19 cellular contexts compared by ENCODE assay signal in the genomic region with DNA sequence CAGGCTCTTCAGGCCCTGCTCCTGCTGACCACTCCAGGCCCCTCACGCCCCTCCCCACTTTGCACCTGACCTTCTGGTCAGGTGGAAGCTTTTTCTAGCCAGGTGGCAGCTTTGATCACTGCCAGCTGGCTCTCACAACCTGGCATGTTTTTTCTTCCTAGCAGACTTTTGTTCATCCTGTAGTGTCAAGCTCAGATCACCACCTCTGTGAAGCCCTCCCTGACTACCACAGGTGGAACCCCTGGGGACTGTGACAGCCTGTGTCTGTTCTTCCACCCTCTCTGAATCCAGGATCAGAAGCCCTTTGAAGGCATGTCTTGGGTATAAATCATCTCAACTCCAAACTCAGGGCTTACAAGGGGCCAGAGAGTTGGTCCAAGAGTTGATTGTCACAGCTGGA. TPM values are rescaled to one million over a fixed set of nuclear protein-coding genes. Genes with fewer than 3 reads are reported as not detected.
DNase-seq lines count a peak whose midpoint lies in the region; ATAC-seq and TF ChIP-seq lines count a peak whose summit lies in the region.
"Had no signal": no experiment of that assay in that cellular context is flagged by ENCODE, and none has a peak within 500 bp of the region (broad histone marks: within the 10 kb centered on the region; RNA-seq: fewer than 3 reads in every experiment).

No MANE protein-coding gene starts in this region.

- no peak overlapping the region for H3K9ac ChIP-seq in MM.1S (ENCODE audit: low read length)

- H3K79me2 ChIP-seq in MM.1S (ENCODE audit: low read length), result peaks cover 8% of the 10 kb centered on the region

- H3K27ac ChIP-seq in MM.1S (ENCODE audit: low read length), result no peak overlapping the region
- H3K27ac ChIP-seq: testis had no signal

- H3K4me1 ChIP-seq in MM.1S (ENCODE audit: low read length), result peaks cover 12% of the 10 kb centered on the region; the same call in 1 of the 2 replicates

- H3K27ac Mint-ChIP-seq in natural killer cell (no peak overlapping the region), T-helper 17 cell (peak overlapping the region; percentile 87), glutamatergic neuron (ENCODE audit: unreplicated experiment) (no peak overlapping the region)
- peak overlapping the region in 1 of 2 donors; percentile 73 for H3K27ac Mint-ChIP-seq in natural killer cell treated with Interleukin-12 subunit alpha and Interleukin-12 subunit beta and Interleukin-15 and Interleukin-18, amount 100 ng/mL, for 72 hours
- H3K27ac Mint-ChIP-seq: activated CD4-positive, alpha-beta T cell treated with anti-CD3 and anti-CD28 coated beads for 36 hours had no signal

- H3K9me3 ChIP-seq in T-helper 17 cell (ENCODE audit: control insufficient read depth, low read length, poor library complexity, severe bottlenecking) (no peaks in the 10 kb centered on the region), MM.1S (replicated peaks; ENCODE audit: insufficient read depth, low read length) (no peaks in the 10 kb centered on the region)
- H3K9me3 ChIP-seq: HAP-1, lower lobe of right lung, testis had no signal

- H3K4me2 ChIP-seq in MM.1S (ENCODE audit: low read depth, low read length), result no peak overlapping the region

- H3K9me2 ChIP-seq in MM.1S (replicated peaks; ENCODE audit: insufficient read depth, low read length), result no peaks in the 10 kb centered on the region

- H2AFZ ChIP-seq in MM.1S (ENCODE audit: low read length), result no peak overlapping the region

- H3K4me3 Mint-ChIP-seq in natural killer cell, result peak overlapping the region; percentile 38
- H3K4me3 Mint-ChIP-seq in natural killer cell treated with Interleukin-12 subunit alpha and Interleukin-12 subunit beta and Interleukin-15 and Interleukin-18, amount 100 ng/mL, for 72 hours, result no peak overlapping the region
- H3K4me3 Mint-ChIP-seq in T-helper 17 cell, result peak overlapping the region; percentile 49
- H3K4me3 Mint-ChIP-seq in glutamatergic neuron (ENCODE audit: unreplicated experiment), result peak overlapping the region; percentile 65

- no peak overlapping the region for H3K4me3 ChIP-seq in MM.1S (ENCODE audit: low read length)
- H3K4me3 ChIP-seq: HAP-1 had no signal

- intact Hi-C loops in natural killer cell (cut with micrococcal nuclease), result no loop called here

- H3K4me1 Mint-ChIP-seq in natural killer cell (peaks cover 23 to 62% of the 10 kb centered on the region in 2 donors), T-helper 17 cell (peaks cover 38% of the 10 kb centered on the region), glutamatergic neuron (ENCODE audit: low read depth, unreplicated experiment) (peaks cover 23% of the 10 kb centered on the region)
- H3K4me1 Mint-ChIP-seq in natural killer cell treated with Interleukin-12 subunit alpha and Interleukin-12 subunit beta and Interleukin-15 and Interleukin-18, amount 100 ng/mL, for 72 hours (ENCODE audit: low read depth in 2 of 2), result peaks cover 36 to 37% of the 10 kb centered on the region in 2 donors

- H3K27me3 Mint-ChIP-seq in natural killer cell (ENCODE audit: low read depth in 2 of 2) (no peaks in the 10 kb centered on the region), T-helper 17 cell (no peaks in the 10 kb centered on the region), glutamatergic neuron (ENCODE audit: unreplicated experiment) (peaks cover 21% of the 10 kb centered on the region)
- no peaks in the 10 kb centered on the region for H3K27me3 Mint-ChIP-seq in natural killer cell treated with Interleukin-12 subunit alpha and Interleukin-12 subunit beta and Interleukin-15 and Interleukin-18, amount 100 ng/mL, for 72 hours
- H3K27me3 Mint-ChIP-seq: activated CD4-positive, alpha-beta T cell treated with anti-CD3 and anti-CD28 coated beads for 36 hours; stimulated activated memory B cell treated with anti-CD40 and anti-IgM and Interleukin-4, amounts not matched to agents 10 μg/mL and 1 μg/mL and 100 μg/mL, for 72 hours had no signal

- no peaks in the 10 kb centered on the region for H3K9me3 Mint-ChIP-seq in natural killer cell
- no peaks in the 10 kb centered on the region for H3K9me3 Mint-ChIP-seq in natural killer cell treated with Interleukin-12 subunit alpha and Interleukin-12 subunit beta and Interleukin-15 and Interleukin-18, amount 100 ng/mL, for 72 hours
- peaks cover 23% of the 10 kb centered on the region for H3K9me3 Mint-ChIP-seq in glutamatergic neuron (ENCODE audit: unreplicated experiment)
- H3K9me3 Mint-ChIP-seq: stimulated activated memory B cell treated with anti-CD40 and anti-IgM and Interleukin-4, amounts not matched to agents 10 μg/mL and 1 μg/mL and 100 μg/mL, for 72 hours had no signal

- no peaks in the 10 kb centered on the region for H3F3A ChIP-seq in MM.1S (ENCODE audit: insufficient read depth, low read length)

- H4K20me1 ChIP-seq in MM.1S (ENCODE audit: insufficient read depth, low read length), result no peaks in the 10 kb centered on the region

- H3K27me3 ChIP-seq in MM.1S (replicated peaks; ENCODE audit: insufficient read depth, low read length), result no peaks in the 10 kb centered on the region
- H3K27me3 ChIP-seq: testis had no signal

- H3K36me3 ChIP-seq in MM.1S (replicated peaks; ENCODE audit: insufficient read depth, low read length), result no peaks in the 10 kb centered on the region
- H3K36me3 ChIP-seq: lower lobe of right lung had no signal

- ATAC-seq in natural killer cell (no peak), T-helper 17 cell (no peak), HG02642 (IDR thresholded peaks at IDR 0.05; ENCODE audit: poor library complexity, unreplicated experiment) (no peak)
- ATAC-seq in natural killer cell treated with Interleukin-12 subunit alpha and Interleukin-12 subunit beta and Interleukin-15 and Interleukin-18, amount 100 ng/mL, for 72 hours, result no peak
- ATAC-seq: activated CD4-positive, alpha-beta T cell treated with anti-CD3 and anti-CD28 coated beads for 36 hours; lower lobe of right lung; stimulated activated memory B cell treated with anti-CD40 and anti-IgM and Interleukin-4, amounts not matched to agents 10 μg/mL and 1 μg/mL and 100 μg/mL, for 72 hours had no signal

- TF ChIP-seq CTCF in natural killer cell (IDR thresholded peaks at IDR 0.05) (no peak), glutamatergic neuron (IDR thresholded peaks at IDR 0.05; ENCODE audit: partially characterized antibody, unreplicated experiment) (no peak), MM.1S (IDR thresholded peaks at IDR 0.05; ENCODE audit: low read length) (no peak)

- DNase-seq in natural killer cell (no peak), T-helper 17 cell (no peak), glutamatergic neuron (no peak), amniotic stem cell (lab: John Stamatoyannopoulos, UW) (no peak), MM.1S (no peak), DMS79 (lab: John Stamatoyannopoulos, UW) (no peak)
- DNase-seq in natural killer cell treated with Interleukin-12 subunit alpha and Interleukin-12 subunit beta and Interleukin-15 and Interleukin-18, amount 100 ng/mL, for 72 hours (ENCODE audit: low spot score), result no peak
- DNase-seq: activated CD4-positive, alpha-beta T cell treated with anti-CD3 and anti-CD28 coated beads for 36 hours; central memory CD4-positive, alpha-beta T cell; DND-41; foreskin melanocyte; lower lobe of right lung; NCI-H1436; NCI-H524; RPMI8226; testis had no signal

- no peaks in the 10 kb centered on the region for H3K36me3 Mint-ChIP-seq in natural killer cell
- no peaks in the 10 kb centered on the region for H3K36me3 Mint-ChIP-seq in natural killer cell treated with Interleukin-12 subunit alpha and Interleukin-12 subunit beta and Interleukin-15 and Interleukin-18, amount 100 ng/mL, for 72 hours
- H3K36me3 Mint-ChIP-seq in T-helper 17 cell (ENCODE audit: low read depth), result peaks cover 2% of the 10 kb centered on the region
- H3K36me3 Mint-ChIP-seq in glutamatergic neuron (ENCODE audit: unreplicated experiment), result no peaks in the 10 kb centered on the region

RNA-seq across cellular contexts. Expression of gene CNFN, which starts 10.3 kb away (rescaled TPM):
- total RNA-seq in natural killer cell, result 1 to 10 TPM in 1 of 3 donors, not detected in 2; 1.3 TPM
- not detected for total RNA-seq in natural killer cell treated with Interleukin-12 subunit alpha and Interleukin-12 subunit beta and Interleukin-15 and Interleukin-18, amount 100 ng/mL, for 72 hours
- not detected for total RNA-seq in T-helper 17 cell
- 2.8 TPM for total RNA-seq in glutamatergic neuron (ENCODE audit: unreplicated experiment)
- total RNA-seq: activated CD4-positive, alpha-beta T cell treated with anti-CD3 and anti-CD28 coated beads for 36 hours; lower lobe of right lung had no signal

RNA-seq across cellular contexts. Expression of gene LIPE, which starts 26.8 kb away (rescaled TPM):
- total RNA-seq in natural killer cell, result 10 to 100 TPM in 2 of 3 donors, 1 to 10 TPM in 1; 5.3 to 13.3 (median 11.7) TPM
- 10 to 100 TPM; 25.1 to 31.5 TPM for total RNA-seq in natural killer cell treated with Interleukin-12 subunit alpha and Interleukin-12 subunit beta and Interleukin-15 and Interleukin-18, amount 100 ng/mL, for 72 hours
- 10 to 100 TPM; 14.5 to 16.9 TPM for total RNA-seq in T-helper 17 cell
- total RNA-seq in glutamatergic neuron (ENCODE audit: unreplicated experiment), result 39.0 TPM

RNA-seq across cellular contexts. Expression of gene CXCL17, which starts 42.3 kb away (rescaled TPM):
- not detected for total RNA-seq in natural killer cell
- total RNA-seq in natural killer cell treated with Interleukin-12 subunit alpha and Interleukin-12 subunit beta and Interleukin-15 and Interleukin-18, amount 100 ng/mL, for 72 hours, result not detected
- total RNA-seq in T-helper 17 cell, result not detected
- total RNA-seq in glutamatergic neuron (ENCODE audit: unreplicated experiment), result not detected
- total RNA-seq: activated CD4-positive, alpha-beta T cell treated with anti-CD3 and anti-CD28 coated beads for 36 hours; testis had no signal
